In the genomic region with DNA sequence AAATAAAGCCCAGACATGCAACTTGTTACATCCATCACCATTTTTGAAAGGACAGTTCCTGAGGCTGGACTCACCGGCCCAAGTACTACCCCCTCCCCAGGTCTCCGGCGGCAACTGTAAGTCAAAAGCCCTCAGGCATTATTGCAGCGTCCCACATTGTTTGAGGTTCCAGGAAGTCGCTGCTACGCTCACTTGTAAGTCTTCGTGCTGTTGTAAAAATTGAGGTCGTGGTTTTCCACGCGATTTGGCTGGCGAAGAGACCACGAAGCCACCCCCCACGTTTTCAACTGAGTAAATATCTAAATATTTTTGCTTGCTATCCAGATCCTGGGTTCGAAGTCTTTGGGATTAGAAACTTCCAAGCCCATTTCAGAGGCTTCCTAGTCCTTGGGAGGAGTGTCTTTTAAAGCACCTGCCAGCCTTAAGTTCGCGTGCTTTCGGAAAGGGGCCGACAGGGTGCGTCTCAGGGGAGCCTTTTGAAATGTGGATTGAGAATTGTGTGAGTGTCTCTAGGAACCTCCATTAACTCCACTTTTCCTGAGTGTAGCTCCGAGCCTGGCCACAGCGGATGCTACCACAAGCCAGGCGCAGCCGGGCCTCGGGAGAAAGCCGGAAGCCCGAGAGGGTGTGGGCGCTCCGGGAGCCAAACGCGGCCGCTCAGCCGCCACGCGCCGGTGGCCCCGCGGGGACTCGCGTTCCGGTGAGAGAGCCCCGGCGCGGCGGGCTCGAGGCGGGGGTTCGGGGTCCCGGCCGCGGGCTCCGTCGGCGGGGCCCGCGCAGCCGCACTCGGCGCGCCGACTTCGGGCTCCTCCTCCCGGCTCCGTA, we compare ENCODE assay signal across 8 cellular contexts. TPM values are rescaled to one million over a fixed set of nuclear protein-coding genes. Genes with fewer than 3 reads are reported as not detected.
DNase-seq lines count a peak whose midpoint lies in the region; ATAC-seq and FAIRE-seq lines count a peak whose summit lies in the region.

A gene with protein sequence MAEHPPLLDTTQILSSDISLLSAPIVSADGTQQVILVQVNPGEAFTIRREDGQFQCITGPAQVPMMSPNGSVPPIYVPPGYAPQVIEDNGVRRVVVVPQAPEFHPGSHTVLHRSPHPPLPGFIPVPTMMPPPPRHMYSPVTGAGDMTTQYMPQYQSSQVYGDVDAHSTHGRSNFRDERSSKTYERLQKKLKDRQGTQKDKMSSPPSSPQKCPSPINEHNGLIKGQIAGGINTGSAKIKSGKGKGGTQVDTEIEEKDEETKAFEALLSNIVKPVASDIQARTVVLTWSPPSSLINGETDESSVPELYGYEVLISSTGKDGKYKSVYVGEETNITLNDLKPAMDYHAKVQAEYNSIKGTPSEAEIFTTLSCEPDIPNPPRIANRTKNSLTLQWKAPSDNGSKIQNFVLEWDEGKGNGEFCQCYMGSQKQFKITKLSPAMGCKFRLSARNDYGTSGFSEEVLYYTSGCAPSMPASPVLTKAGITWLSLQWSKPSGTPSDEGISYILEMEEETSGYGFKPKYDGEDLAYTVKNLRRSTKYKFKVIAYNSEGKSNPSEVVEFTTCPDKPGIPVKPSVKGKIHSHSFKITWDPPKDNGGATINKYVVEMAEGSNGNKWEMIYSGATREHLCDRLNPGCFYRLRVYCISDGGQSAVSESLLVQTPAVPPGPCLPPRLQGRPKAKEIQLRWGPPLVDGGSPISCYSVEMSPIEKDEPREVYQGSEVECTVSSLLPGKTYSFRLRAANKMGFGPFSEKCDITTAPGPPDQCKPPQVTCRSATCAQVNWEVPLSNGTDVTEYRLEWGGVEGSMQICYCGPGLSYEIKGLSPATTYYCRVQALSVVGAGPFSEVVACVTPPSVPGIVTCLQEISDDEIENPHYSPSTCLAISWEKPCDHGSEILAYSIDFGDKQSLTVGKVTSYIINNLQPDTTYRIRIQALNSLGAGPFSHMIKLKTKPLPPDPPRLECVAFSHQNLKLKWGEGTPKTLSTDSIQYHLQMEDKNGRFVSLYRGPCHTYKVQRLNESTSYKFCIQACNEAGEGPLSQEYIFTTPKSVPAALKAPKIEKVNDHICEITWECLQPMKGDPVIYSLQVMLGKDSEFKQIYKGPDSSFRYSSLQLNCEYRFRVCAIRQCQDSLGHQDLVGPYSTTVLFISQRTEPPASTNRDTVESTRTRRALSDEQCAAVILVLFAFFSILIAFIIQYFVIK (plus strand): TSS at position 812 of the 825 bp plus-strand sequence. CDS start 30,279 bp downstream, outside the sequence.

- H3K27me3 Mint-ChIP-seq in CD8-positive, alpha-beta memory T cell, result peaks cover under 1 to 3% of the 10 kb centered on the region in 2 donors

- H3K27ac Mint-ChIP-seq in CD8-positive, alpha-beta memory T cell, result peak within 1 kb of the TSS; percentile 96 to 99 (median 98)

- H3K27me3 ChIP-seq in CD8-positive, alpha-beta memory T cell (ENCODE audit: insufficient read depth, low read length, poor library complexity, severe bottlenecking), result no peaks in the 10 kb centered on the region
- H3K27me3 ChIP-seq in aorta (ENCODE audit: control insufficient read depth in 1 of 2, insufficient read depth in 2 of 2, low read length in 1 of 2), result no peaks in the 10 kb centered on the region

- ATAC-seq in aorta (ENCODE audit: low FRiP score), result peak; percentile 88

- peak in 3 of 5 donors; percentile 9 to 88 (median 82) for DNase-seq in CD8-positive, alpha-beta memory T cell
- no peak for DNase-seq in GM19239 (ENCODE audit: insufficient read length, low spot score)
- DNase-seq in HPDE6-E6E7 (ENCODE audit: extremely low spot score), result peak; percentile 2
- peak; percentile 32 to 55 for DNase-seq in SHP77 (lab: John Stamatoyannopoulos, UW)
- no peak for DNase-seq in cardiac septum (ENCODE audit: low spot score)
- peak; percentile 52 for DNase-seq in pons (ENCODE audit: low spot score)
- peak in 1 of 2 donors; percentile 79 for DNase-seq in aorta

- no peaks in the 10 kb centered on the region for H3K36me3 ChIP-seq in CD8-positive, alpha-beta memory T cell (ENCODE audit: insufficient read depth, low read length)
- no peaks in the 10 kb centered on the region for H3K36me3 ChIP-seq in aorta (ENCODE audit: control insufficient read depth in 1 of 2, insufficient read depth in 2 of 2, low read length in 1 of 2)

- peaks cover 41 to 48% (median 46%) of the 10 kb centered on the region in 3 donors for H3K4me1 Mint-ChIP-seq in CD8-positive, alpha-beta memory T cell

- WGBS in adipose tissue, 3 donors, result 0 to 1% (median 1%) methylated on average over 55 to 63 of the region's 63 CpGs
- WGBS in aorta, 2 donors, result 0% methylated on average over 63 of the region's 63 CpGs

- intact Hi-C loops in cardiac septum (cut with DNase I), result loop anchor here (5.0 to 10.0 kb wide), 2 partner anchors 122 to 269 kb away; a partner anchor contains a TSS
- intact Hi-C loops in aorta (cut with DNase I), result loop anchor here (5.0 to 10.0 kb wide), 3 partner anchors 83 to 161 kb away; no protein-coding TSS in a partner anchor

- POLR2A ChIA-PET in CD8-positive, alpha-beta memory T cell (lab: Charles Lee), result interaction anchor here (0.5 to 2.3 kb wide), 9 partner anchors 9 to 937 kb away, joined by 3 to 6 read pairs (median 3); a partner anchor contains a TSS

- peak within 1 kb of the TSS; percentile 81 for H3K4me3 ChIP-seq in CD8-positive, alpha-beta memory T cell (ENCODE audit: low read length)
- H3K4me3 ChIP-seq in aorta (ENCODE audit: low read length in 2 of 2), result peak within 1 kb of the TSS; percentile 75 to 91

- H3K4me3 Mint-ChIP-seq in CD8-positive, alpha-beta memory T cell, result peak within 1 kb of the TSS; percentile 89 to 98 (median 97)

- H3K36me3 Mint-ChIP-seq in CD8-positive, alpha-beta memory T cell, result peaks cover 6 to 23% (median 15%) of the 10 kb centered on the region in 3 donors

- CTCF ChIA-PET in CD8-positive, alpha-beta memory T cell (lab: Charles Lee), result interaction anchor here (1.0 to 1.3 kb wide), 2 partner anchors 47 to 135 kb away, joined by 3 read pairs; no protein-coding TSS in a partner anchor

- H3K4me1 ChIP-seq in CD8-positive, alpha-beta memory T cell (ENCODE audit: insufficient read depth, low read length), result peaks cover 41% of the 10 kb centered on the region
- peaks cover 3 to 8% of the 10 kb centered on the region in 2 donors for H3K4me1 ChIP-seq in aorta (ENCODE audit: control insufficient read depth in 1 of 2, insufficient read depth in 2 of 2, low read length in 2 of 2)

- H3K9me3 Mint-ChIP-seq in CD8-positive, alpha-beta memory T cell, result peaks cover 20 to 31% (median 25%) of the 10 kb centered on the region in 5 donors

- H3K9me3 ChIP-seq in CD8-positive, alpha-beta memory T cell (ENCODE audit: low read length), result peaks cover 7% of the 10 kb centered on the region
- no peaks in the 10 kb centered on the region for H3K9me3 ChIP-seq in aorta (ENCODE audit: control insufficient read depth, low read length)

- peak within 1 kb of the TSS; percentile 79 for H3K27ac ChIP-seq in CD8-positive, alpha-beta memory T cell (ENCODE audit: low read depth, low read length)
- H3K27ac ChIP-seq in adipose tissue (ENCODE audit: low read depth, low read length) (peak within 1 kb of the TSS; percentile 98), aorta (ENCODE audit: low read depth in 1 of 2, low read length in 2 of 2) (peak within 1 kb of the TSS; percentile 90 to 95)

- peak; percentile 92 for FAIRE-seq in GM19239 (lab: Jason Lieb, UNC)

RNA-seq across cellular contexts. Expression of the gene that starts here (rescaled TPM):
- 10 to 100 TPM; 21.8 to 22.7 TPM for total RNA-seq in CD8-positive, alpha-beta memory T cell
- polyA plus RNA-seq in CD8-positive, alpha-beta memory T cell, result 8.8 TPM
- polyA plus RNA-seq in adipose tissue (10 to 100 TPM; 12.7 to 23.2 (median 20.7) TPM), aorta (10 to 100 TPM; 14.9 to 26.2 TPM)
- total RNA-seq in cardiac septum (27.3 TPM), aorta (10 to 100 TPM; 68.5 to 70.2 TPM)

Comparison
In these comparisons a context has a peak if more than half of its experiments do, and no peak if none do; other contexts are left out.
1. DNase-seq: peak in CD8-positive, alpha-beta memory T cell (3 of 5), HPDE6-E6E7 (single experiment), SHP77 (2 of 2) and pons (single experiment); none in GM19239 (single experiment) and cardiac septum (single experiment).
2. Peak in every context shown above with its lines, with median percentiles within 50 percentile points of each other: H3K27ac ChIP-seq.